Comparison of ENCODE assay signal across 11 cellular contexts in genomic region chr16:75099075-75099667, GRCh38. TPM values are rescaled to one million over a fixed set of nuclear protein-coding genes. Genes with fewer than 3 reads are reported as not detected.
A peak's percentile ranks its signal among the peaks of the same experiment; 100 is the strongest.
DNase-seq lines count a peak whose midpoint lies in the region; ATAC-seq and TF ChIP-seq lines count a peak whose summit lies in the region.
"Had no signal": no experiment of that assay in that cellular context is flagged by ENCODE, and none has a peak within 500 bp of the region (broad histone marks: within the 10 kb centered on the region; RNA-seq: fewer than 3 reads in every experiment).

No MANE protein-coding gene starts in this region.

- H3K27me3 Mint-ChIP-seq in activated naive CD4-positive, alpha-beta T cell treated with anti-CD3 and anti-CD28 coated beads, Interleukin-2, amount 50 U/mL, for 24 hours: no peaks in the 10 kb centered on the region
- no peaks in the 10 kb centered on the region for H3K27me3 Mint-ChIP-seq in activated CD8-positive, alpha-beta T cell treated with anti-CD3 and anti-CD28 coated beads for 36 hours

- POLR2A ChIA-PET in activated CD8-positive, alpha-beta T cell treated with anti-CD3 and anti-CD28 coated beads for 36 hours (lab: Charles Lee): interaction anchor here (1.5 to 3.4 kb wide), 4 partner anchors 9 to 87 kb away, joined by 4 to 20 read pairs (median 7); no protein-coding TSS in a partner anchor

- H3K9me3 ChIP-seq in transverse colon: no peaks in the 10 kb centered on the region
- H3K9me3 ChIP-seq: thoracic aorta had no signal

- no peak for ATAC-seq in activated CD8-positive, alpha-beta T cell treated with anti-CD3 and anti-CD28 coated beads for 36 hours

- intact Hi-C loops in activated CD8-positive, alpha-beta T cell treated with anti-CD3 and anti-CD28 coated beads for 36 hours (cut with micrococcal nuclease): loop anchor here (5.0 kb wide), 1 partner anchor 42 kb away; no protein-coding TSS in a partner anchor
- intact Hi-C loops in transverse colon (cut with DNase I; ENCODE audit: low total_unique reads): no loop called here

- peaks cover under 1% of the 10 kb centered on the region for H3K36me3 Mint-ChIP-seq in activated naive CD4-positive, alpha-beta T cell treated with anti-CD3 and anti-CD28 coated beads, Interleukin-2, amount 50 U/mL, for 24 hours
- H3K36me3 Mint-ChIP-seq in activated CD8-positive, alpha-beta T cell treated with anti-CD3 and anti-CD28 coated beads for 36 hours (ENCODE audit: low read depth): peaks cover 2% of the 10 kb centered on the region

- no peak for TF ChIP-seq EP300 in transverse colon (IDR thresholded peaks at IDR 0.05; ENCODE audit: low read depth)

- no peak for TF ChIP-seq CTCF in activated CD8-positive, alpha-beta T cell treated with anti-CD3 and anti-CD28 coated beads for 36 hours (IDR thresholded peaks at IDR 0.05)
- TF ChIP-seq CTCF in transverse colon (IDR thresholded peaks at IDR 0.05): no peak

- no peaks in the 10 kb centered on the region for H3K27me3 ChIP-seq in transverse colon

- H3K4me3 ChIP-seq in transverse colon: no peak overlapping the region
- H3K4me3 ChIP-seq: thoracic aorta had no signal

- peak overlapping the region; percentile 4 to 58 (median 22) for H3K27ac ChIP-seq in transverse colon
- H3K27ac ChIP-seq: thoracic aorta had no signal

- H3K4me1 Mint-ChIP-seq in activated naive CD4-positive, alpha-beta T cell treated with anti-CD3 and anti-CD28 coated beads, Interleukin-2, amount 50 U/mL, for 24 hours: peaks cover 35% of the 10 kb centered on the region
- H3K4me1 Mint-ChIP-seq in activated CD8-positive, alpha-beta T cell treated with anti-CD3 and anti-CD28 coated beads for 36 hours (ENCODE audit: low read depth): peaks cover 54% of the 10 kb centered on the region

- no peaks in the 10 kb centered on the region for H3K9me3 Mint-ChIP-seq in activated naive CD4-positive, alpha-beta T cell treated with anti-CD3 and anti-CD28 coated beads, Interleukin-2, amount 50 U/mL, for 24 hours
- H3K9me3 Mint-ChIP-seq in activated CD8-positive, alpha-beta T cell treated with anti-CD3 and anti-CD28 coated beads for 36 hours: peaks cover 2% of the 10 kb centered on the region

- TF ChIP-seq POLR2A in transverse colon (IDR thresholded peaks at IDR 0.05): no peak

- DNase-seq in activated naive CD4-positive, alpha-beta T cell (lab: John Stamatoyannopoulos, UW): no peak
- DNase-seq in activated CD8-positive, alpha-beta T cell treated with anti-CD3 and anti-CD28 coated beads for 36 hours: no peak
- peak; percentile 17 for DNase-seq in left kidney (ENCODE audit: low read depth, low spot score)
- no peak for DNase-seq in transverse colon
- no peak for DNase-seq in NOMO-1 (lab: John Stamatoyannopoulos, UW; ENCODE audit: unreplicated experiment in 2 of 2)
- DNase-seq in NCI-H446 (lab: John Stamatoyannopoulos, UW): no peak
- DNase-seq in activated effector memory CD4-positive, alpha-beta T cell treated with Interleukin-2 at 50 U/mL for 16 hours: no peak
- DNase-seq: anterior cingulate cortex, NCI-H1930 had no signal

- 77% methylated on average over 8 of the region's 8 CpGs; no CpG with 5 or more reads in 1 of the 2 donors for WGBS in transverse colon (ENCODE audit: low coverage in 1 of 2), 2 donors

- no peak overlapping the region for H3K27ac Mint-ChIP-seq in activated naive CD4-positive, alpha-beta T cell treated with anti-CD3 and anti-CD28 coated beads, Interleukin-2, amount 50 U/mL, for 24 hours
- peak overlapping the region; percentile 92 for H3K27ac Mint-ChIP-seq in activated CD8-positive, alpha-beta T cell treated with anti-CD3 and anti-CD28 coated beads for 36 hours

- in situ Hi-C loops in transverse colon (cut with MboI; ENCODE audit: low pct_ligation_motif_present in 1 of 4, low pct_unique_long_range_greater_than_20kb in 1 of 4, low sequenced_read_pairs in 3 of 4): no loop called here

- H3K4me3 Mint-ChIP-seq in activated naive CD4-positive, alpha-beta T cell treated with anti-CD3 and anti-CD28 coated beads, Interleukin-2, amount 50 U/mL, for 24 hours: peak overlapping the region; percentile 42
- peak overlapping the region; percentile 43 for H3K4me3 Mint-ChIP-seq in activated CD8-positive, alpha-beta T cell treated with anti-CD3 and anti-CD28 coated beads for 36 hours

- no peaks in the 10 kb centered on the region for H3K36me3 ChIP-seq in transverse colon
- H3K36me3 ChIP-seq: thoracic aorta had no signal

- CTCF ChIA-PET in activated CD8-positive, alpha-beta T cell treated with anti-CD3 and anti-CD28 coated beads for 36 hours (lab: Charles Lee): interaction anchor here (2.5 to 7.6 kb wide), 3 partner anchors 10 to 100 kb away, joined by 12 to 50 read pairs (median 12); partner anchors contain the start of gene ZNRF1

- peaks cover 15 to 41% (median 20%) of the 10 kb centered on the region in 4 donors for H3K4me1 ChIP-seq in transverse colon

RNA-seq across cellular contexts. Expression of gene LDHD, which starts 17.4 kb away (rescaled TPM):
- total RNA-seq in activated CD8-positive, alpha-beta T cell treated with anti-CD3 and anti-CD28 coated beads for 36 hours: not detected
- total RNA-seq in transverse colon: 100 to 1,000 TPM in 2 of 4 donors, 10 to 100 TPM in 2; 38.4 to 198 (median 104) TPM

RNA-seq across cellular contexts. Expression of gene ZFP1, which starts 49.2 kb away (rescaled TPM):
- total RNA-seq in activated CD8-positive, alpha-beta T cell treated with anti-CD3 and anti-CD28 coated beads for 36 hours: 10 to 100 TPM; 19.8 to 23.9 TPM
- 10 to 100 TPM in 1 of 4 donors, 1 to 10 TPM in 3; 1.1 to 56.7 (median 6.3) TPM for total RNA-seq in transverse colon

Comparison
In these comparisons a context has a peak if more than half of its experiments do, and no peak if none do; other contexts are left out.
1. RNA of gene LDHD, which starts 17.4 kb away (total RNA-seq): 38.4 to 198 TPM in transverse colon; not detected in activated CD8-positive, alpha-beta T cell treated with anti-CD3 and anti-CD28 coated beads for 36 hours; every median in the first group is over 10 times any median in the second.